Comparison of ENCODE assay signal across 1 cellular context in genomic region chr4:122921971-122922876, GRCh38.
TF ChIP-seq lines count a peak whose summit lies in the region.

A gene with protein sequence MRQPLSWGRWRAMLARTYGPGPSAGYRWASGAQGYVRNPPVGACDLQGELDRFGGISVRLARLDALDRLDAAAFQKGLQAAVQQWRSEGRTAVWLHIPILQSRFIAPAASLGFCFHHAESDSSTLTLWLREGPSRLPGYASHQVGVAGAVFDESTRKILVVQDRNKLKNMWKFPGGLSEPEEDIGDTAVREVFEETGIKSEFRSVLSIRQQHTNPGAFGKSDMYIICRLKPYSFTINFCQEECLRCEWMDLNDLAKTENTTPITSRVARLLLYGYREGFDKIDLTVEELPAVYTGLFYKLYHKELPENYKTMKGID (minus strand): TSS chr4:122922597. CDS start chr4:122922572, 25 bp downstream.

TF ChIP-seq in HepG2, 621 proteins besides CTCF, POLR2A, EP300 and RAD21 (continued from another document and continues in another):
- peak; percentile 89 for TF ChIP-seq ZNF687 (CRISPR knock-in tag; IDR thresholded peaks at IDR 0.05)
- TF ChIP-seq, protein P1, sequence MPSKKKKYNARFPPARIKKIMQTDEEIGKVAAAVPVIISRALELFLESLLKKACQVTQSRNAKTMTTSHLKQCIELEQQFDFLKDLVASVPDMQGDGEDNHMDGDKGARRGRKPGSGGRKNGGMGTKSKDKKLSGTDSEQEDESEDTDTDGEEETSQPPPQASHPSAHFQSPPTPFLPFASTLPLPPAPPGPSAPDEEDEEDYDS (CRISPR knock-in tag; IDR thresholded peaks at IDR 0.05), result peak; percentile 12; the same call in 1 of the 2 replicates
- peak; percentile 68 for TF ChIP-seq ZNF350 (CRISPR knock-in tag; IDR thresholded peaks at IDR 0.05; ENCODE audit: borderline replicate concordance, low read depth)
- TF ChIP-seq MYNN (CRISPR knock-in tag; IDR thresholded peaks at IDR 0.05; ENCODE audit: low read depth), result no peak
- TF ChIP-seq SIX4 (CRISPR knock-in tag; IDR thresholded peaks at IDR 0.05), result no peak
- no peak for TF ChIP-seq CBX2 (IDR thresholded peaks at IDR 0.05; ENCODE audit: low read depth, low read length)
- no peak for TF ChIP-seq CBX2 (CRISPR knock-in tag; IDR thresholded peaks at IDR 0.05; ENCODE audit: low read depth)
- TF ChIP-seq, protein P2, sequence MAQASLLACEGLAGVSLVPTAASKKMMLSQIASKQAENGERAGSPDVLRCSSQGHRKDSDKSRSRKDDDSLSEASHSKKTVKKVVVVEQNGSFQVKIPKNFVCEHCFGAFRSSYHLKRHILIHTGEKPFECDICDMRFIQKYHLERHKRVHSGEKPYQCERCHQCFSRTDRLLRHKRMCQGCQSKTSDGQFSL (CRISPR knock-in tag; IDR thresholded peaks at IDR 0.05), result 0 out of 2 replicates have a peak, but pooled peaks have one; percentile 68
- peak; percentile 4; the same call in 1 of the 2 replicates for TF ChIP-seq ETV6 (CRISPR knock-in tag; conservative IDR thresholded peaks at IDR 0.05)
- TF ChIP-seq, protein P3, sequence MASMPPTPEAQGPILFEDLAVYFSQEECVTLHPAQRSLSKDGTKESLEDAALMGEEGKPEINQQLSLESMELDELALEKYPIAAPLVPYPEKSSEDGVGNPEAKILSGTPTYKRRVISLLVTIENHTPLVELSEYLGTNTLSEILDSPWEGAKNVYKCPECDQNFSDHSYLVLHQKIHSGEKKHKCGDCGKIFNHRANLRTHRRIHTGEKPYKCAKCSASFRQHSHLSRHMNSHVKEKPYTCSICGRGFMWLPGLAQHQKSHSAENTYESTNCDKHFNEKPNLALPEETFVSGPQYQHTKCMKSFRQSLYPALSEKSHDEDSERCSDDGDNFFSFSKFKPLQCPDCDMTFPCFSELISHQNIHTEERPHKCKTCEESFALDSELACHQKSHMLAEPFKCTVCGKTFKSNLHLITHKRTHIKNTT (CRISPR knock-in tag; IDR thresholded peaks at IDR 0.05), result no peak
- TF ChIP-seq ZKSCAN1 (IDR thresholded peaks at IDR 0.05; ENCODE audit: low read length), result no peak
- TF ChIP-seq AGO2 (optimal IDR thresholded peaks at IDR 0.05; ENCODE audit: low read depth, low read length), result peak; percentile 96
- TF ChIP-seq, protein P4, sequence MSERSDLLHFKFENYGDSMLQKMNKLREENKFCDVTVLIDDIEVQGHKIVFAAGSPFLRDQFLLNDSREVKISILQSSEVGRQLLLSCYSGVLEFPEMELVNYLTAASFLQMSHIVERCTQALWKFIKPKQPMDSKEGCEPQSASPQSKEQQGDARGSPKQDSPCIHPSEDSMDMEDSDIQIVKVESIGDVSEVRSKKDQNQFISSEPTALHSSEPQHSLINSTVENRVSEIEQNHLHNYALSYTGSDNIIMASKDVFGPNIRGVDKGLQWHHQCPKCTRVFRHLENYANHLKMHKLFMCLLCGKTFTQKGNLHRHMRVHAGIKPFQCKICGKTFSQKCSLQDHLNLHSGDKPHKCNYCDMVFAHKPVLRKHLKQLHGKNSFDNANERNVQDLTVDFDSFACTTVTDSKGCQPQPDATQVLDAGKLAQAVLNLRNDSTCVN (CRISPR knock-in tag; IDR thresholded peaks at IDR 0.05; ENCODE audit: borderline replicate concordance), result no peak; the same call in 1 of the 2 replicates
- no peak for TF ChIP-seq ZNF260 (CRISPR knock-in tag; IDR thresholded peaks at IDR 0.05; ENCODE audit: borderline replicate concordance, low read depth)
- no peak for TF ChIP-seq JUN (CRISPR knock-in tag; IDR thresholded peaks at IDR 0.05)
- TF ChIP-seq KDM1A (CRISPR knock-in tag; IDR thresholded peaks at IDR 0.05), result no peak
- peak; percentile 52; the same call in 1 of the 2 replicates for TF ChIP-seq ZNF224 (CRISPR knock-in tag; IDR thresholded peaks at IDR 0.05)
- TF ChIP-seq, protein P5, sequence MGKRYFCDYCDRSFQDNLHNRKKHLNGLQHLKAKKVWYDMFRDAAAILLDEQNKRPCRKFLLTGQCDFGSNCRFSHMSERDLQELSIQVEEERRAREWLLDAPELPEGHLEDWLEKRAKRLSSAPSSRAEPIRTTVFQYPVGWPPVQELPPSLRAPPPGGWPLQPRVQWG (CRISPR knock-in tag; IDR thresholded peaks at IDR 0.05; ENCODE audit: borderline replicate concordance, low read depth), result no peak
- TF ChIP-seq ZNF17 (CRISPR knock-in tag; IDR thresholded peaks at IDR 0.05), result no peak
- TF ChIP-seq, protein P6, sequence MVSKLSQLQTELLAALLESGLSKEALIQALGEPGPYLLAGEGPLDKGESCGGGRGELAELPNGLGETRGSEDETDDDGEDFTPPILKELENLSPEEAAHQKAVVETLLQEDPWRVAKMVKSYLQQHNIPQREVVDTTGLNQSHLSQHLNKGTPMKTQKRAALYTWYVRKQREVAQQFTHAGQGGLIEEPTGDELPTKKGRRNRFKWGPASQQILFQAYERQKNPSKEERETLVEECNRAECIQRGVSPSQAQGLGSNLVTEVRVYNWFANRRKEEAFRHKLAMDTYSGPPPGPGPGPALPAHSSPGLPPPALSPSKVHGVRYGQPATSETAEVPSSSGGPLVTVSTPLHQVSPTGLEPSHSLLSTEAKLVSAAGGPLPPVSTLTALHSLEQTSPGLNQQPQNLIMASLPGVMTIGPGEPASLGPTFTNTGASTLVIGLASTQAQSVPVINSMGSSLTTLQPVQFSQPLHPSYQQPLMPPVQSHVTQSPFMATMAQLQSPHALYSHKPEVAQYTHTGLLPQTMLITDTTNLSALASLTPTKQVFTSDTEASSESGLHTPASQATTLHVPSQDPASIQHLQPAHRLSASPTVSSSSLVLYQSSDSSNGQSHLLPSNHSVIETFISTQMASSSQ (IDR thresholded peaks at IDR 0.05; ENCODE audit: low read depth), result no peak
- TF ChIP-seq, protein P6 (CRISPR knock-in tag; IDR thresholded peaks at IDR 0.05; ENCODE audit: borderline replicate concordance), result peak; percentile 50; the same call in 1 of the 2 replicates
- peak; percentile 20 for TF ChIP-seq TEAD3 (CRISPR knock-in tag; optimal IDR thresholded peaks at IDR 0.05; ENCODE audit: borderline replicate concordance)
- TF ChIP-seq, protein P7, sequence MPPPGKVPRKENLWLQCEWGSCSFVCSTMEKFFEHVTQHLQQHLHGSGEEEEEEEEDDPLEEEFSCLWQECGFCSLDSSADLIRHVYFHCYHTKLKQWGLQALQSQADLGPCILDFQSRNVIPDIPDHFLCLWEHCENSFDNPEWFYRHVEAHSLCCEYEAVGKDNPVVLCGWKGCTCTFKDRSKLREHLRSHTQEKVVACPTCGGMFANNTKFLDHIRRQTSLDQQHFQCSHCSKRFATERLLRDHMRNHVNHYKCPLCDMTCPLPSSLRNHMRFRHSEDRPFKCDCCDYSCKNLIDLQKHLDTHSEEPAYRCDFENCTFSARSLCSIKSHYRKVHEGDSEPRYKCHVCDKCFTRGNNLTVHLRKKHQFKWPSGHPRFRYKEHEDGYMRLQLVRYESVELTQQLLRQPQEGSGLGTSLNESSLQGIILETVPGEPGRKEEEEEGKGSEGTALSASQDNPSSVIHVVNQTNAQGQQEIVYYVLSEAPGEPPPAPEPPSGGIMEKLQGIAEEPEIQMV (CRISPR knock-in tag; IDR thresholded peaks at IDR 0.05; ENCODE audit: low read depth), result no peak
- peak; percentile 32; the same call in 1 of the 2 replicates for TF ChIP-seq NFKB2 (CRISPR knock-in tag; IDR thresholded peaks at IDR 0.05; ENCODE audit: borderline replicate concordance)
- TF ChIP-seq RELA (CRISPR knock-in tag; IDR thresholded peaks at IDR 0.05), result no peak
- TF ChIP-seq ZNF792 (CRISPR knock-in tag; IDR thresholded peaks at IDR 0.05), result no peak
- no peak for TF ChIP-seq FIP1L1 (IDR thresholded peaks at IDR 0.05; ENCODE audit: borderline replicate concordance, insufficient read depth, low read depth, low read length)
- 0 out of 2 replicates have a peak, but pooled peaks have one; percentile 51 for TF ChIP-seq NRL (CRISPR knock-in tag; IDR thresholded peaks at IDR 0.05; ENCODE audit: borderline replicate concordance)
- TF ChIP-seq ZNF569 (CRISPR knock-in tag; IDR thresholded peaks at IDR 0.05; ENCODE audit: borderline replicate concordance), result no peak
- no peak for TF ChIP-seq SIN3B (IDR thresholded peaks at IDR 0.05; ENCODE audit: low read length)
- TF ChIP-seq ZFYVE20 (CRISPR knock-in tag; IDR thresholded peaks at IDR 0.05; ENCODE audit: borderline replicate concordance, low read depth), result no peak
- no peak for TF ChIP-seq ATF7 (IDR thresholded peaks at IDR 0.05)
- TF ChIP-seq ATF7 (CRISPR knock-in tag; IDR thresholded peaks at IDR 0.05), result no peak
- peak; percentile 86 for TF ChIP-seq TAF1 (CRISPR knock-in tag; IDR thresholded peaks at IDR 0.05)
- TF ChIP-seq, protein P8, sequence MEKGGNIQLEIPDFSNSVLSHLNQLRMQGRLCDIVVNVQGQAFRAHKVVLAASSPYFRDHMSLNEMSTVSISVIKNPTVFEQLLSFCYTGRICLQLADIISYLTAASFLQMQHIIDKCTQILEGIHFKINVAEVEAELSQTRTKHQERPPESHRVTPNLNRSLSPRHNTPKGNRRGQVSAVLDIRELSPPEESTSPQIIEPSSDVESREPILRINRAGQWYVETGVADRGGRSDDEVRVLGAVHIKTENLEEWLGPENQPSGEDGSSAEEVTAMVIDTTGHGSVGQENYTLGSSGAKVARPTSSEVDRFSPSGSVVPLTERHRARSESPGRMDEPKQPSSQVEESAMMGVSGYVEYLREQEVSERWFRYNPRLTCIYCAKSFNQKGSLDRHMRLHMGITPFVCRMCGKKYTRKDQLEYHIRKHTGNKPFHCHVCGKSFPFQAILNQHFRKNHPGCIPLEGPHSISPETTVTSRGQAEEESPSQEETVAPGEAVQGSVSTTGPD (CRISPR knock-in tag; IDR thresholded peaks at IDR 0.05), result no peak
- peak; percentile 76; the same call in 1 of the 2 replicates for TF ChIP-seq DNMT1 (CRISPR knock-in tag; IDR thresholded peaks at IDR 0.05)
- TF ChIP-seq GATA4 (IDR thresholded peaks at IDR 0.05; ENCODE audit: borderline replicate concordance, low read depth), result no peak
- TF ChIP-seq BRF2 (CRISPR knock-in tag; IDR thresholded peaks at IDR 0.05), result 0 out of 2 replicates have a peak, but pooled peaks have one; percentile 21
- TF ChIP-seq ZNF30 (CRISPR knock-in tag; IDR thresholded peaks at IDR 0.05), result 0 out of 2 replicates have a peak, but pooled peaks have one; percentile 32
